1 cellular context compared by ENCODE assay signal in the genomic region with DNA sequence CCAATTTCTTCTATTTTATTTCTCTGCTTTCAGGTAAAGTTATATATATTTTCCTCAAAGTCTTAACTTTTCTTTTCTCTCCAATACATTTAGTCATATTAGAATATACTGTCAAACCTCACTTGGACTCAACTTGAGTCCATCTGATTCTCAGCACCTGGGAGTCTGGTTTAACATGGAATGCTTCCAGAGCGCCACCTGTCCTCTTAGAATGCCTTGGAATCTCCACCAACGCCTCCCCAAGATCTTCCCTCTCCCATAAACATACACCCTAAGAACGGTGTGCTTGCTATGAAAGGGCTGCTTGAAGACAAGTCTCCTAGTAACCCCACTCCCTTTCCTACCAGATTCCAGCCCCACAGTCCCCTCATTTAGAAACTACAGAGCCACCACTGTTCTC.
TF ChIP-seq lines count a peak whose summit lies in the region.

No MANE protein-coding gene starts in this region.

TF ChIP-seq in GM23338, 12 proteins besides CTCF, POLR2A, EP300 and RAD21 (continued from another document):
- TF ChIP-seq, protein P1, sequence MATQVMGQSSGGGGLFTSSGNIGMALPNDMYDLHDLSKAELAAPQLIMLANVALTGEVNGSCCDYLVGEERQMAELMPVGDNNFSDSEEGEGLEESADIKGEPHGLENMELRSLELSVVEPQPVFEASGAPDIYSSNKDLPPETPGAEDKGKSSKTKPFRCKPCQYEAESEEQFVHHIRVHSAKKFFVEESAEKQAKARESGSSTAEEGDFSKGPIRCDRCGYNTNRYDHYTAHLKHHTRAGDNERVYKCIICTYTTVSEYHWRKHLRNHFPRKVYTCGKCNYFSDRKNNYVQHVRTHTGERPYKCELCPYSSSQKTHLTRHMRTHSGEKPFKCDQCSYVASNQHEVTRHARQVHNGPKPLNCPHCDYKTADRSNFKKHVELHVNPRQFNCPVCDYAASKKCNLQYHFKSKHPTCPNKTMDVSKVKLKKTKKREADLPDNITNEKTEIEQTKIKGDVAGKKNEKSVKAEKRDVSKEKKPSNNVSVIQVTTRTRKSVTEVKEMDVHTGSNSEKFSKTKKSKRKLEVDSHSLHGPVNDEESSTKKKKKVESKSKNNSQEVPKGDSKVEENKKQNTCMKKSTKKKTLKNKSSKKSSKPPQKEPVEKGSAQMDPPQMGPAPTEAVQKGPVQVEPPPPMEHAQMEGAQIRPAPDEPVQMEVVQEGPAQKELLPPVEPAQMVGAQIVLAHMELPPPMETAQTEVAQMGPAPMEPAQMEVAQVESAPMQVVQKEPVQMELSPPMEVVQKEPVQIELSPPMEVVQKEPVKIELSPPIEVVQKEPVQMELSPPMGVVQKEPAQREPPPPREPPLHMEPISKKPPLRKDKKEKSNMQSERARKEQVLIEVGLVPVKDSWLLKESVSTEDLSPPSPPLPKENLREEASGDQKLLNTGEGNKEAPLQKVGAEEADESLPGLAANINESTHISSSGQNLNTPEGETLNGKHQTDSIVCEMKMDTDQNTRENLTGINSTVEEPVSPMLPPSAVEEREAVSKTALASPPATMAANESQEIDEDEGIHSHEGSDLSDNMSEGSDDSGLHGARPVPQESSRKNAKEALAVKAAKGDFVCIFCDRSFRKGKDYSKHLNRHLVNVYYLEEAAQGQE (IDR thresholded peaks at IDR 0.05; ENCODE audit: unreplicated experiment), result no peak
- no peak for TF ChIP-seq ZNF114 (CRISPR knock-in tag; IDR thresholded peaks at IDR 0.05)
- TF ChIP-seq STAT1 (IDR thresholded peaks at IDR 0.05; ENCODE audit: unreplicated experiment), result no peak
- TF ChIP-seq CREB1 (CRISPR knock-in tag; IDR thresholded peaks at IDR 0.05; ENCODE audit: low read depth), result no peak
- no peak for TF ChIP-seq EZH2 (IDR thresholded peaks at IDR 0.05; ENCODE audit: low read depth, unreplicated experiment)
- TF ChIP-seq, protein P2, sequence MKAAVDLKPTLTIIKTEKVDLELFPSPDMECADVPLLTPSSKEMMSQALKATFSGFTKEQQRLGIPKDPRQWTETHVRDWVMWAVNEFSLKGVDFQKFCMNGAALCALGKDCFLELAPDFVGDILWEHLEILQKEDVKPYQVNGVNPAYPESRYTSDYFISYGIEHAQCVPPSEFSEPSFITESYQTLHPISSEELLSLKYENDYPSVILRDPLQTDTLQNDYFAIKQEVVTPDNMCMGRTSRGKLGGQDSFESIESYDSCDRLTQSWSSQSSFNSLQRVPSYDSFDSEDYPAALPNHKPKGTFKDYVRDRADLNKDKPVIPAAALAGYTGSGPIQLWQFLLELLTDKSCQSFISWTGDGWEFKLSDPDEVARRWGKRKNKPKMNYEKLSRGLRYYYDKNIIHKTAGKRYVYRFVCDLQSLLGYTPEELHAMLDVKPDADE (IDR thresholded peaks at IDR 0.05), result no peak
- TF ChIP-seq, protein P3, sequence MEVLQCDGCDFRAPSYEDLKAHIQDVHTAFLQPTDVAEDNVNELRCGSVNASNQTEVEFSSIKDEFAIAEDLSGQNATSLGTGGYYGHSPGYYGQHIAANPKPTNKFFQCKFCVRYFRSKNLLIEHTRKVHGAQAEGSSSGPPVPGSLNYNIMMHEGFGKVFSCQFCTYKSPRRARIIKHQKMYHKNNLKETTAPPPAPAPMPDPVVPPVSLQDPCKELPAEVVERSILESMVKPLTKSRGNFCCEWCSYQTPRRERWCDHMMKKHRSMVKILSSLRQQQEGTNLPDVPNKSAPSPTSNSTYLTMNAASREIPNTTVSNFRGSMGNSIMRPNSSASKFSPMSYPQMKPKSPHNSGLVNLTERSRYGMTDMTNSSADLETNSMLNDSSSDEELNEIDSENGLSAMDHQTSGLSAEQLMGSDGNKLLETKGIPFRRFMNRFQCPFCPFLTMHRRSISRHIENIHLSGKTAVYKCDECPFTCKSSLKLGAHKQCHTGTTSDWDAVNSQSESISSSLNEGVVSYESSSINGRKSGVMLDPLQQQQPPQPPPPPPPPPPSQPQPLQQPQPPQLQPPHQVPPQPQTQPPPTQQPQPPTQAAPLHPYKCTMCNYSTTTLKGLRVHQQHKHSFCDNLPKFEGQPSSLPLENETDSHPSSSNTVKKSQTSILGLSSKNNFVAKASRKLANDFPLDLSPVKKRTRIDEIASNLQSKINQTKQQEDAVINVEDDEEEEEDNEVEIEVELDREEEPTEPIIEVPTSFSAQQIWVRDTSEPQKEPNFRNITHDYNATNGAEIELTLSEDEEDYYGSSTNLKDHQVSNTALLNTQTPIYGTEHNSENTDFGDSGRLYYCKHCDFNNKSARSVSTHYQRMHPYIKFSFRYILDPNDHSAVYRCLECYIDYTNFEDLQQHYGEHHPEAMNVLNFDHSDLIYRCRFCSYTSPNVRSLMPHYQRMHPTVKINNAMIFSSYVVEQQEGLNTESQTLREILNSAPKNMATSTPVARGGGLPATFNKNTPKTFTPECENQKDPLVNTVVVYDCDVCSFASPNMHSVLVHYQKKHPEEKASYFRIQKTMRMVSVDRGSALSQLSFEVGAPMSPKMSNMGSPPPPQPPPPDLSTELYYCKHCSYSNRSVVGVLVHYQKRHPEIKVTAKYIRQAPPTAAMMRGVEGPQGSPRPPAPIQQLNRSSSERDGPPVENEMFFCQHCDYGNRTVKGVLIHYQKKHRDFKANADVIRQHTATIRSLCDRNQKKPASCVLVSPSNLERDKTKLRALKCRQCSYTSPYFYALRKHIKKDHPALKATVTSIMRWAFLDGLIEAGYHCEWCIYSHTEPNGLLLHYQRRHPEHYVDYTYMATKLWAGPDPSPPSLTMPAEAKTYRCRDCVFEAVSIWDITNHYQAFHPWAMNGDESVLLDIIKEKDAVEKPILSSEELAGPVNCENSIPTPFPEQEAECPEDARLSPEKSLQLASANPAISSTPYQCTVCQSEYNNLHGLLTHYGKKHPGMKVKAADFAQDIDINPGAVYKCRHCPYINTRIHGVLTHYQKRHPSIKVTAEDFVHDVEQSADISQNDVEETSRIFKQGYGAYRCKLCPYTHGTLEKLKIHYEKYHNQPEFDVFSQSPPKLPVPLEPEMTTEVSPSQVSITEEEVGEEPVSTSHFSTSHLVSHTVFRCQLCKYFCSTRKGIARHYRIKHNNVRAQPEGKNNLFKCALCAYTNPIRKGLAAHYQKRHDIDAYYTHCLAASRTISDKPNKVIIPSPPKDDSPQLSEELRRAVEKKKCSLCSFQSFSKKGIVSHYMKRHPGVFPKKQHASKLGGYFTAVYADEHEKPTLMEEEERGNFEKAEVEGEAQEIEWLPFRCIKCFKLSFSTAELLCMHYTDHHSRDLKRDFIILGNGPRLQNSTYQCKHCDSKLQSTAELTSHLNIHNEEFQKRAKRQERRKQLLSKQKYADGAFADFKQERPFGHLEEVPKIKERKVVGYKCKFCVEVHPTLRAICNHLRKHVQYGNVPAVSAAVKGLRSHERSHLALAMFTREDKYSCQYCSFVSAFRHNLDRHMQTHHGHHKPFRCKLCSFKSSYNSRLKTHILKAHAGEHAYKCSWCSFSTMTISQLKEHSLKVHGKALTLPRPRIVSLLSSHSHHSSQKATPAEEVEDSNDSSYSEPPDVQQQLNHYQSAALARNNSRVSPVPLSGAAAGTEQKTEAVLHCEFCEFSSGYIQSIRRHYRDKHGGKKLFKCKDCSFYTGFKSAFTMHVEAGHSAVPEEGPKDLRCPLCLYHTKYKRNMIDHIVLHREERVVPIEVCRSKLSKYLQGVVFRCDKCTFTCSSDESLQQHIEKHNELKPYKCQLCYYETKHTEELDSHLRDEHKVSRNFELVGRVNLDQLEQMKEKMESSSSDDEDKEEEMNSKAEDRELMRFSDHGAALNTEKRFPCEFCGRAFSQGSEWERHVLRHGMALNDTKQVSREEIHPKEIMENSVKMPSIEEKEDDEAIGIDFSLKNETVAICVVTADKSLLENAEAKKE (CRISPR knock-in tag; IDR thresholded peaks at IDR 0.05), result no peak
